1 cellular context compared by ENCODE assay signal in genomic region chr12:3795096-3795799, GRCh38.
TF ChIP-seq lines count a peak whose summit lies in the region.

No MANE protein-coding gene starts in this region.

TF ChIP-seq in liver, 16 proteins besides CTCF, POLR2A, EP300 and RAD21 (continued from another document):
- peak; percentile 77 for TF ChIP-seq ZBTB33 (IDR thresholded peaks at IDR 0.05)
- TF ChIP-seq YY1 (IDR thresholded peaks at IDR 0.05) = peak; percentile 69
- TF ChIP-seq JUND (IDR thresholded peaks at IDR 0.05) = peak in 1 of 2 donors; percentile 92
